In the genomic region with DNA sequence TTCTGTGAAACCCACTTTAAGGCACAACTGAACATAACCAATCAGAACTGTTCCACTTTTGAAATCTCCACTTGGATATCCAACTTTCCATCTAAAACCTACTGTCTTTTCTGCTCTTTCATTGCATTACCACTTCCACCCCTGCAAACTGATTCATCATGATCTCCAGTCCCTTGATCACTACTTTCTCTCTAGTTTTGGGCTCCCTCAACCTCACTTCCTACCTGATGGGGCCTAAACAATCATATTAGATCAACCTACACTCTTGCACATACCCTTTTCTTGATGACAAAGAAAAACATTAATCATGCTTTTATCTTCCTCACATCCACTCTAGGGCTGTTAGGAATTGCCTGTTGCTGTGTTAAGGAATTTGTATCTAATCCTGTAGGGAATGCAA, we compare ENCODE assay signal across 14 cellular contexts.
"Had no signal": no experiment of that assay in that cellular context is flagged by ENCODE, and none has a peak within 500 bp of the region (broad histone marks: within the 10 kb centered on the region; RNA-seq: fewer than 3 reads in every experiment).

No MANE protein-coding gene starts in this region.

- H3K27ac Mint-ChIP-seq: activated CD4-positive, alpha-beta T cell treated with anti-CD3 and anti-CD28 coated beads, Interleukin-2, amount 10 ng/mL, durations not matched to agents 7 days and 5 days; progenitor cell of endocrine pancreas had no signal

- DNase-seq: activated CD4-positive, alpha-beta T cell treated with anti-CD3 and anti-CD28 coated beads, Interleukin-2, amount 10 ng/mL, durations not matched to agents 7 days and 5 days; activated CD4-positive, CD25-positive, alpha-beta regulatory T cell; activated effector memory CD4-positive, alpha-beta T cell treated with anti-CD3 and anti-CD28 coated beads, Interleukin-2, amount 50 U/mL, for 16 hours; cerebellar nuclear complex; cortex of kidney; erythroblast; foreskin melanocyte; glutamatergic neuron; hippocampal formation; SK-N-SH; stomach; trophoblast cell had no signal

- H3K4me3 Mint-ChIP-seq: activated CD4-positive, alpha-beta T cell treated with anti-CD3 and anti-CD28 coated beads, Interleukin-2, amount 10 ng/mL, durations not matched to agents 7 days and 5 days had no signal

- H3K27me3 Mint-ChIP-seq: activated CD4-positive, alpha-beta T cell treated with anti-CD3 and anti-CD28 coated beads, Interleukin-2, amount 10 ng/mL, durations not matched to agents 7 days and 5 days; progenitor cell of endocrine pancreas had no signal

- ATAC-seq: left lobe of liver had no signal

- H3K9me3 Mint-ChIP-seq: activated CD4-positive, alpha-beta T cell treated with anti-CD3 and anti-CD28 coated beads, Interleukin-2, amount 10 ng/mL, durations not matched to agents 7 days and 5 days had no signal
